Comparison of ENCODE assay signal across 33 cellular contexts in the genomic region with DNA sequence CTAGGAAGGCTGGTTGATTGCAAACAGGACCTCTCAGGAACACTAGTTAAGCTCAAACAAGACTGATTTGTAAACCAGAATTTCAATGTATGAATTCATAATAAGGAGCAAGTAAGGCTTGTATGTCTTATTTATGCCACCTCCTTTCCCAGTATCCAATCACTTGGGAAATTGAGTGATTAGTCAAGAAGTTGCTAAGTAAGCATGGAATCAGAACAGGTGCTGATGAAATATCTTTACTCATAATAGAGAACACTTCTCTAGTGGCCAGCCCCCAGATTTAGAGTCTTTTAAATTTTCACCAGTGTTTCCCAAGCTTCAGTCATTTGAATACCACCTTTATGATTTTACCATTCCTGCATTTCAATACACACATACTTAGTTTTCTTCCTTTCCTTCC. TPM values are rescaled to one million over a fixed set of nuclear protein-coding genes. Genes with fewer than 3 reads are reported as not detected.
"Had no signal": no experiment of that assay in that cellular context is flagged by ENCODE, and none has a peak within 500 bp of the region (broad histone marks: within the 10 kb centered on the region; RNA-seq: fewer than 3 reads in every experiment).

No MANE protein-coding gene starts in this region.

- H3K36me3 Mint-ChIP-seq: naive thymus-derived CD4-positive, alpha-beta T cell; neural progenitor cell; stimulated activated naive B cell treated with anti-CD40 and anti-IgM and Interleukin-4, amounts not matched to agents 10 μg/mL and 1 μg/mL and 100 μg/mL, for 72 hours had no signal

- H3K4me2 ChIP-seq: hepatocyte, neural progenitor cell had no signal

- H3K36me3 ChIP-seq: colonic mucosa, esophagus muscularis mucosa, gastroesophageal sphincter, heart left ventricle, neural progenitor cell, prostate gland, right atrium auricular region, sigmoid colon, suprapubic skin, transverse colon, upper lobe of right lung, uterus had no signal

- H3K9ac ChIP-seq: neural progenitor cell had no signal

- H3K27me3 Mint-ChIP-seq: dendritic cell treated with granulocyte-macrophage colony-stimulating factor and Interleukin-4, amounts not matched to agents 40 ng/mL and 50 ng/mL, for 4 days; stimulated activated naive CD8-positive, alpha-beta T cell treated with anti-CD3 and anti-CD28 coated beads, Interleukin-15, Interleukin-2, amounts not matched to agents 100 ng/mL and 50 ng/mL, for 24 hours had no signal

- H3K4me3 ChIP-seq: colonic mucosa, esophagus muscularis mucosa, gastroesophageal sphincter, heart left ventricle, hepatocyte, neural progenitor cell, prostate gland, right atrium auricular region, sigmoid colon, skin epidermis, suprapubic skin, transverse colon, upper lobe of right lung, uterus had no signal

- H2AFZ ChIP-seq: hepatocyte, neural progenitor cell had no signal

- H3K4me1 Mint-ChIP-seq: endodermal cell; naive thymus-derived CD4-positive, alpha-beta T cell; nephron; neural progenitor cell; stimulated activated naive B cell treated with anti-CD40 and anti-IgM and Interleukin-4, amounts not matched to agents 10 μg/mL and 1 μg/mL and 100 μg/mL, for 72 hours had no signal

- H3K27me3 ChIP-seq: colonic mucosa, esophagus muscularis mucosa, foreskin keratinocyte, gastroesophageal sphincter, heart left ventricle, hepatocyte, neural progenitor cell, right atrium auricular region, sigmoid colon, suprapubic skin, transverse colon, upper lobe of right lung, uterus had no signal

- H3K4me1 ChIP-seq: colonic mucosa, esophagus muscularis mucosa, foreskin keratinocyte, gastroesophageal sphincter, heart left ventricle, neural progenitor cell, prostate gland, right atrium auricular region, sigmoid colon, suprapubic skin, transverse colon, upper lobe of right lung, uterus had no signal

- DNase-seq: colonic mucosa; effector CD8-positive, alpha-beta T cell; endodermal cell; foreskin keratinocyte; heart left ventricle; kidney; mesenchymal stem cell; midbrain; naive thymus-derived CD4-positive, alpha-beta T cell; sigmoid colon; stimulated activated CD4-positive, alpha-beta T cell treated with anti-CD3 and anti-CD28 coated beads, Interleukin-15, amount 100 ng/mL, for 24 hours; stimulated activated CD4-positive, alpha-beta T cell treated with anti-CD3 and anti-CD28 coated beads, Interleukin-2, amount 100 ng/mL, for 48 hours; stimulated activated naive B cell treated with anti-CD40 and anti-IgM and Interleukin-4, amounts not matched to agents 10 μg/mL and 1 μg/mL and 100 μg/mL, for 72 hours; transverse colon; upper lobe of right lung; uterus had no signal

- H3K27ac Mint-ChIP-seq: dendritic cell treated with granulocyte-macrophage colony-stimulating factor and Interleukin-4, amounts not matched to agents 40 ng/mL and 50 ng/mL, for 4 days; endodermal cell; naive thymus-derived CD4-positive, alpha-beta T cell; nephron; neural progenitor cell; stimulated activated naive B cell treated with anti-CD40 and anti-IgM and Interleukin-4, amounts not matched to agents 10 μg/mL and 1 μg/mL and 100 μg/mL, for 72 hours; stimulated activated naive CD8-positive, alpha-beta T cell treated with anti-CD3 and anti-CD28 coated beads, Interleukin-15, Interleukin-2, amounts not matched to agents 100 ng/mL and 50 ng/mL, for 24 hours had no signal

- H3K27ac ChIP-seq: colonic mucosa, esophagus muscularis mucosa, foreskin keratinocyte, gastroesophageal sphincter, heart left ventricle, hepatocyte, neural progenitor cell, prostate gland, right atrium auricular region, sigmoid colon, skin epidermis, suprapubic skin, transverse colon, upper lobe of right lung, uterus had no signal

- H3K9me3 Mint-ChIP-seq: naive thymus-derived CD4-positive, alpha-beta T cell; nephron; stimulated activated naive B cell treated with anti-CD40 and anti-IgM and Interleukin-4, amounts not matched to agents 10 μg/mL and 1 μg/mL and 100 μg/mL, for 72 hours; stimulated activated naive CD8-positive, alpha-beta T cell treated with anti-CD3 and anti-CD28 coated beads, Interleukin-15, Interleukin-2, amounts not matched to agents 100 ng/mL and 50 ng/mL, for 24 hours had no signal

- H3K79me2 ChIP-seq: hepatocyte had no signal

- H3K9me3 ChIP-seq: colonic mucosa, esophagus muscularis mucosa, gastroesophageal sphincter, heart left ventricle, prostate gland, right atrium auricular region, sigmoid colon, suprapubic skin, transverse colon, upper lobe of right lung, uterus had no signal

- H3K4me3 Mint-ChIP-seq: dendritic cell treated with granulocyte-macrophage colony-stimulating factor and Interleukin-4, amounts not matched to agents 40 ng/mL and 50 ng/mL, for 4 days; endodermal cell; naive thymus-derived CD4-positive, alpha-beta T cell; nephron; neural progenitor cell; stimulated activated naive B cell treated with anti-CD40 and anti-IgM and Interleukin-4, amounts not matched to agents 10 μg/mL and 1 μg/mL and 100 μg/mL, for 72 hours; stimulated activated naive CD8-positive, alpha-beta T cell treated with anti-CD3 and anti-CD28 coated beads, Interleukin-15, Interleukin-2, amounts not matched to agents 100 ng/mL and 50 ng/mL, for 24 hours had no signal

- ATAC-seq: foreskin keratinocyte; gastroesophageal sphincter; heart left ventricle; left lobe of liver; naive thymus-derived CD4-positive, alpha-beta T cell; stimulated activated naive B cell treated with anti-CD40 and anti-IgM and Interleukin-4, amounts not matched to agents 10 μg/mL and 1 μg/mL and 100 μg/mL, for 72 hours; upper lobe of right lung had no signal

RNA-seq across cellular contexts. Expression of a gene that starts 5.3 kb away (rescaled TPM):
- total RNA-seq: colonic mucosa, endodermal cell, epithelial cell of proximal tubule, esophagus muscularis mucosa, fibroblast of lung, foreskin keratinocyte, gastroesophageal sphincter, heart left ventricle, kidney, left lobe of liver, lower leg skin, lung microvascular endothelial cell, mucosa of gallbladder, right atrium auricular region, suprapubic skin, transverse colon, upper lobe of right lung had no signal
- polyA plus RNA-seq: fibroblast of lung; foreskin keratinocyte; heart left ventricle; hepatocyte; naive thymus-derived CD4-positive, alpha-beta T cell; sigmoid colon had no signal
